8 cellular contexts compared by ENCODE assay signal in the genomic region with DNA sequence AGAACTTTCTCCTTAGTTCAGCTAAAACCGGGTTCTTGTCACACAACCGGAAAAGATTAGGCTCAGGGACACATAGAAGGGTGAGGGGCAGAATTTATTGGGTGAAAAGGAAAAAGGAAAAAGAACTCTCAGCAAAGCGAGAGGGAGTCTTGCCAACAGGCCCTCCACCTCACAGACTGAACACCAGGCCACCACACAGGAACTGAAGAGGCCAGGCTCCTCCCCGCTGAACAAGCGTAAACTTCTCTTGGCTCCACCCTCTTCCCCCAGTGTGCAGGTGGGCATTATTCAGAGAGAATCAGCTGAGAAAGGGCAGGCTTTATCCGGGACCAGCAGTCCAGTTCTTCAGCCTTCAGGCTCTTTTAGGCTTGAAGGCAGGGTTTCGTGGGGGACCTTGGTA.
DNase-seq lines count a peak whose midpoint lies in the region; ATAC-seq and TF ChIP-seq lines count a peak whose summit lies in the region.

No MANE protein-coding gene starts in this region.

- H3K4me1 Mint-ChIP-seq in WTC11: peaks cover 37% of the 10 kb centered on the region

- CTCF ChIA-PET in WTC11 (lab: Charles Lee): interaction anchor here (0.6 to 1.7 kb wide), 2 partner anchors 12 to 35 kb away, joined by 3 to 5 read pairs; no protein-coding TSS in a partner anchor

- no peak overlapping the region for H3K27ac ChIP-seq in substantia nigra (ENCODE audit: low read depth, low read length, poor library complexity, severe bottlenecking)

- H3K9me3 Mint-ChIP-seq in WTC11: no peaks in the 10 kb centered on the region

- TF ChIP-seq CTCF in WTC11 (IDR thresholded peaks at IDR 0.05): no peak

- H3K36me3 Mint-ChIP-seq in WTC11: no peaks in the 10 kb centered on the region

- peak; percentile 75 for ATAC-seq in HG02973 (IDR thresholded peaks at IDR 0.05; ENCODE audit: unreplicated experiment)
- peak; percentile 93 for ATAC-seq in WTC11

- DNase-seq in activated CD4-positive, CD25-positive, alpha-beta regulatory T cell treated with anti-CD3 and anti-CD28 coated beads, Interleukin-2, amount 50 U/mL, for 16 hours (ENCODE audit: low read depth, low spot score): peak; percentile 1
- no peak for DNase-seq in activated CD4-positive, CD25-positive, alpha-beta regulatory T cell treated with anti-CD3 and anti-CD28 coated beads, Interleukin-2, amount 50 U/mL, for 72 hours
- peak; percentile 49 for DNase-seq in WTC11 (ENCODE audit: low spot score)
- peak; percentile 89 for DNase-seq in islet precursor cell
- no peak for DNase-seq in NK-92 (lab: John Stamatoyannopoulos, UW; ENCODE audit: unreplicated experiment)
- no peak for DNase-seq in substantia nigra (lab: John Stamatoyannopoulos, UW)
- no peak for DNase-seq in NOMO-1 treated with dmso at 0.1 percent for 144 hours (lab: John Stamatoyannopoulos, UW; ENCODE audit: unreplicated experiment)

- POLR2A ChIA-PET in WTC11 (lab: Charles Lee): interaction anchor here (0.6 kb wide), 1 partner anchor 240 kb away, joined by 3 read pairs; no protein-coding TSS in a partner anchor

- H3K4me3 Mint-ChIP-seq in WTC11: no peak overlapping the region

- H3K27me3 Mint-ChIP-seq in WTC11 (ENCODE audit: low read depth): no peaks in the 10 kb centered on the region

- H3K27ac Mint-ChIP-seq in WTC11: peak overlapping the region; percentile 86

TF ChIP-seq in WTC11, 78 proteins besides CTCF, POLR2A, EP300 and RAD21:
- TF ChIP-seq MYBL2 (CRISPR knock-in tag; IDR thresholded peaks at IDR 0.05) (no peak), GRHL2 (CRISPR knock-in tag; IDR thresholded peaks at IDR 0.05; ENCODE audit: insufficient replicate concordance, severe bottlenecking) (no peak), NR3C1 (CRISPR knock-in tag; conservative IDR thresholded peaks at IDR 0.05; ENCODE audit: low read depth) (no peak), IRF1 (CRISPR knock-in tag; IDR thresholded peaks at IDR 0.05) (no peak), NFE2L1 (CRISPR knock-in tag; IDR thresholded peaks at IDR 0.05) (no peak), FOXJ3 (CRISPR knock-in tag; IDR thresholded peaks at IDR 0.05; ENCODE audit: borderline replicate concordance) (no peak), RELA (CRISPR knock-in tag; IDR thresholded peaks at IDR 0.05; ENCODE audit: borderline replicate concordance) (no peak)

Comparison
In these comparisons a context has a peak if more than half of its experiments do, and no peak if none do; other contexts are left out.
1. DNase-seq: peak in activated CD4-positive, CD25-positive, alpha-beta regulatory T cell treated with anti-CD3 and anti-CD28 coated beads, Interleukin-2, amount 50 U/mL, for 16 hours (single experiment), WTC11 (single experiment) and islet precursor cell (single experiment); none in activated CD4-positive, CD25-positive, alpha-beta regulatory T cell treated with anti-CD3 and anti-CD28 coated beads, Interleukin-2, amount 50 U/mL, for 72 hours (single experiment), NK-92 (single experiment), substantia nigra (0 of 49) and NOMO-1 treated with dmso at 0.1 percent for 144 hours (single experiment).